10 cellular contexts compared by ENCODE assay signal in the genomic region with DNA sequence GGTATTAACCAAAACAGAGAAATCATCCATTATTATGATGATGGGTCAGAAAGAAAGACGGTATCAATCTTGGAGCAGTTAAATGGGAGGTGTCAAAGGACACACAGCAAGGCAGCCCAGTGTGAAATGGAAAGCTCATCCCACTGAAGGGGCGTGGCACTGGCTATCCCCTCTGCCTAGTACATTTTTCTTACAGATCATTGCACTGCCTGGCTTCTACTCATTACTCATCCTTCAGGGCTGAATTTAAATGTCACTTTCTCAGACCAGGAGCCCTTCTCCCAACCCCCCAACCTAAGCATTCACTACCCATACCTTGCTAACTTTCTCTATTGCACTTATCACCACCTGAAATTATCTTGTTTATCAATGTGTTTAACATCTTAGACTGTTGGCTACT. TPM values are rescaled to one million over a fixed set of nuclear protein-coding genes. Genes with fewer than 3 reads are reported as not detected.
DNase-seq lines count a peak whose midpoint lies in the region; ATAC-seq, FAIRE-seq and TF ChIP-seq lines count a peak whose summit lies in the region.
"Had no signal": no experiment of that assay in that cellular context is flagged by ENCODE, and none has a peak within 500 bp of the region (broad histone marks: within the 10 kb centered on the region; RNA-seq: fewer than 3 reads in every experiment).

No MANE protein-coding gene starts in this region.

- no peaks in the 10 kb centered on the region for H3K9me3 Mint-ChIP-seq in stimulated activated memory B cell treated with anti-CD40 and anti-IgM and Interleukin-4, amounts not matched to agents 10 μg/mL and 1 μg/mL and 100 μg/mL, for 72 hours

- peaks cover 24% of the 10 kb centered on the region for H3K4me1 Mint-ChIP-seq in stimulated activated memory B cell treated with anti-CD40 and anti-IgM and Interleukin-4, amounts not matched to agents 10 μg/mL and 1 μg/mL and 100 μg/mL, for 72 hours

- H3K27me3 Mint-ChIP-seq in stimulated activated memory B cell treated with anti-CD40 and anti-IgM and Interleukin-4, amounts not matched to agents 10 μg/mL and 1 μg/mL and 100 μg/mL, for 72 hours: no peaks in the 10 kb centered on the region

- no peaks in the 10 kb centered on the region for H3K36me3 Mint-ChIP-seq in stimulated activated memory B cell treated with anti-CD40 and anti-IgM and Interleukin-4, amounts not matched to agents 10 μg/mL and 1 μg/mL and 100 μg/mL, for 72 hours

- H3K27ac Mint-ChIP-seq in stimulated activated memory B cell treated with anti-CD40 and anti-IgM and Interleukin-4, amounts not matched to agents 10 μg/mL and 1 μg/mL and 100 μg/mL, for 72 hours: no peak overlapping the region

- no peak overlapping the region for H3K4me3 ChIP-seq in fibroblast of the aortic adventitia (ENCODE audit: low read depth, low read length)
- H3K4me3 ChIP-seq: coronary artery, uterus had no signal

- no peak for FAIRE-seq in GM19239 (lab: Jason Lieb, UNC)

- peak; percentile 21 to 48 for DNase-seq in activated CD4-positive, alpha-beta T cell treated with anti-CD3 and anti-CD28 coated beads, Interleukin-2, amount 50 U/mL, for 48 hours
- no peak for DNase-seq in activated CD4-positive, alpha-beta T cell treated with anti-CD3 and anti-CD28 coated beads, Interleukin-2, amount 50 U/mL, for 4 hours
- DNase-seq in NCI-H446 treated with DMSO at 0.1 percent for 48 hours (lab: John Stamatoyannopoulos, UW): peak; percentile 28
- DNase-seq in fibroblast of the aortic adventitia (ENCODE audit: low read depth): peak; percentile 28
- DNase-seq in NCI-H510A (lab: John Stamatoyannopoulos, UW): no peak
- DNase-seq in GM19239 (ENCODE audit: insufficient read length, low spot score): no peak
- DNase-seq in activated gamma-delta T cell (lab: John Stamatoyannopoulos, UW): no peak
- DNase-seq: uterus had no signal

- no peak for TF ChIP-seq CTCF in fibroblast of the aortic adventitia (IDR thresholded peaks at IDR 0.05; ENCODE audit: insufficient read depth, low read length)

- peak; percentile 14 for ATAC-seq in stimulated activated memory B cell treated with anti-CD40 and anti-IgM and Interleukin-4, amounts not matched to agents 10 μg/mL and 1 μg/mL and 100 μg/mL, for 72 hours

- no peak overlapping the region for H3K4me3 Mint-ChIP-seq in stimulated activated memory B cell treated with anti-CD40 and anti-IgM and Interleukin-4, amounts not matched to agents 10 μg/mL and 1 μg/mL and 100 μg/mL, for 72 hours

RNA-seq across cellular contexts. Expression of gene JAK1, which starts 10.1 kb away (rescaled TPM):
- total RNA-seq in fibroblast of the aortic adventitia (ENCODE audit: low replicate concordance): 159 and 255 TPM in 2 replicates

Comparison
In these comparisons a context has a peak if more than half of its experiments do, and no peak if none do; other contexts are left out.
1. DNase-seq: peak in activated CD4-positive, alpha-beta T cell treated with anti-CD3 and anti-CD28 coated beads, Interleukin-2, amount 50 U/mL, for 48 hours (2 of 2), NCI-H446 treated with DMSO at 0.1 percent for 48 hours (single experiment) and fibroblast of the aortic adventitia (single experiment); none in activated CD4-positive, alpha-beta T cell treated with anti-CD3 and anti-CD28 coated beads, Interleukin-2, amount 50 U/mL, for 4 hours (0 of 2), NCI-H510A (single experiment), GM19239 (single experiment) and activated gamma-delta T cell (single experiment).